8 cellular contexts compared by ENCODE assay signal in the genomic region with DNA sequence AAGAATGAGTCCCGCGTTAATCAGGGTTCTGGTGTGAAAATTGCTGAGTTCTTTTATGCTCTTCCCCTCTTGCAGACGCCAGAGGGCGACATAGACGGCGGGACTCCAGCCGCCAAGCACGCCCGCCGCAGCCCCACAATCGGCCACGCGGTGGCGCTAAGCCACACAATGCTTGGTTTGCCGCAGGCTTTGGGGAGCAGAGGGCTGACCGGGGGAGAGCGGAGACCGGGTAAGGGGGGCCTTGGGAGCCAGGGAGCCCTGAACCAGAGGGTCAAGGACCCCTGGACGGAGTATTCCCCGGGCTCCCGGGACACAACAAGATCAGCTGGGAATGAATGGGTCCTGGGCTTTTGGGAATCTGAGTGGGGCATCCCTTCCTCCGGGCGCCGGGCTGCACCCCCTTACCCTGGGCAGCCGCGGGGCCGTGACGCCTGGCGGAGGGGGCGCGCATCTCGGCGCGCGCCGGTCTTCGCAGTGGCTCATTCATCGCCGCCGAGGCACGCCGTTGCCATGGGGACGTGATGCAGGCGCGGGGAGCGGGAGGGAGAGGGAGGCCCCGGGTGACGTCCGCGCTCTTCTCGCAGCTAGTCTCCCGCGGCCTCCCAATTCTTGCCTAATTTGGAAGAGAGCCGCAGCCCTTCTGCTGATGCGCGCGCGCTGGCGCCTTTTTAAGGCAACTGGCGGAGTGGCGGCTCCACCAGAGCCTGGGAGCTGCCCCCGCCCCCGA. TPM values are rescaled to one million over a fixed set of nuclear protein-coding genes. Genes with fewer than 3 reads are reported as not detected.
A peak's percentile ranks its signal among the peaks of the same experiment; 100 is the strongest.
DNase-seq lines count a peak whose midpoint lies in the region; ATAC-seq and TF ChIP-seq lines count a peak whose summit lies in the region.

No MANE protein-coding gene starts in this region.

- no peaks in the 10 kb centered on the region for H3K36me3 Mint-ChIP-seq in naive B cell

- POLR2A ChIA-PET in Panc1 (lab: Charles Lee) = interaction anchor here (0.7 kb wide), 1 partner anchor 20 kb away, joined by 5 read pairs; no protein-coding TSS in a partner anchor

- H3K27me3 Mint-ChIP-seq in naive B cell = peaks cover 34 to 73% (median 58%) of the 10 kb centered on the region in 3 donors

- H3K79me2 ChIP-seq in Karpas-422 (ENCODE audit: low read length) = no peaks in the 10 kb centered on the region

- H3K36me3 ChIP-seq in Karpas-422 (ENCODE audit: insufficient read depth, low read length) (no peaks in the 10 kb centered on the region), Panc1 (ENCODE audit: control insufficient read depth, insufficient read depth, low read length) (no peaks in the 10 kb centered on the region)

- H3K27ac Mint-ChIP-seq in naive B cell = peak overlapping the region in 5 of 6 donors; percentile 11 to 87 (median 27)

- H3K4me2 ChIP-seq in Karpas-422 (ENCODE audit: low read depth, low read length, poor library complexity, severe bottlenecking) = peak overlapping the region; percentile 68

- H3K27me3 ChIP-seq in Karpas-422 (ENCODE audit: low read length) = no peaks in the 10 kb centered on the region
- H3K27me3 ChIP-seq in Panc1 (ENCODE audit: control insufficient read depth, insufficient read depth, low read length) = peaks cover 24% of the 10 kb centered on the region

- H3K9me3 ChIP-seq in Karpas-422 (ENCODE audit: low read length) (no peaks in the 10 kb centered on the region), Panc1 (ENCODE audit: control insufficient read depth, insufficient read depth, low read depth, low read length) (no peaks in the 10 kb centered on the region)

- BruUV-seq in Panc1 (replicated peaks; lab: Mats Ljungman, UMichigan) = no TSS peak

- no peaks in the 10 kb centered on the region for H3K9me3 Mint-ChIP-seq in naive B cell

- no peak for TF ChIP-seq POLR2A in GM18505 (IDR thresholded peaks at IDR 0.05; ENCODE audit: borderline replicate concordance, extremely low read depth, insufficient read depth, insufficient read length)

- H3K4me3 Mint-ChIP-seq in naive B cell = peak overlapping the region; percentile 27 to 89 (median 83)

- H3K4me3 ChIP-seq in Karpas-422 (ENCODE audit: low read length) = peak overlapping the region; percentile 64
- H3K4me3 ChIP-seq in Panc1 (ENCODE audit: low read depth in 2 of 2, low read length in 2 of 2) = peak overlapping the region; percentile 40 to 54

- no peaks in the 10 kb centered on the region for H3K9me2 ChIP-seq in Karpas-422 (replicated peaks; ENCODE audit: insufficient read depth, low read length)

- intact Hi-C loops in Panc1 (cut with micrococcal nuclease; ENCODE audit: unreplicated experiment) = loop anchor here (1.0 to 2.0 kb wide), 3 partner anchors 22 to 270 kb away; no protein-coding TSS in a partner anchor

- H3K9ac ChIP-seq in Karpas-422 (ENCODE audit: low read length) = peak overlapping the region; percentile 47

- ATAC-seq in GM18505 (IDR thresholded peaks at IDR 0.05; ENCODE audit: unreplicated experiment) (peak; percentile 71), Panc1 (peak; percentile 91), naive B cell (ENCODE audit: low read depth in 2 of 2) (peak; percentile 79 to 82)

- H2AFZ ChIP-seq in Karpas-422 (ENCODE audit: low read length) = 0 out of 2 replicates have a peak overlapping the region, but pooled peaks have one; percentile 54

- TF ChIP-seq CTCF in 22Rv1 (IDR thresholded peaks at IDR 0.05) (peak; percentile 100), Panc1 (IDR thresholded peaks at IDR 0.05) (peak; percentile 100)

- CTCF ChIA-PET in Panc1 (lab: Charles Lee) = interaction anchor here (0.6 to 1.2 kb wide), 3 partner anchors 21 to 138 kb away, joined by 3 to 4 read pairs (median 4); a partner anchor contains a TSS

- H4K20me1 ChIP-seq in Karpas-422 (ENCODE audit: insufficient read depth, low read depth, low read length) = no peaks in the 10 kb centered on the region

- H3K4me1 ChIP-seq in Karpas-422 (ENCODE audit: low read length) (peaks cover 6% of the 10 kb centered on the region), Panc1 (ENCODE audit: control insufficient read depth, insufficient read depth, low read length) (no peaks in the 10 kb centered on the region)

- no peak overlapping the region for H3K27ac ChIP-seq in 22Rv1
- no peak overlapping the region for H3K27ac ChIP-seq in Karpas-422 (ENCODE audit: low read length)
- no peak overlapping the region for H3K27ac ChIP-seq in Panc1 (ENCODE audit: low read length)

- in situ Hi-C loops in Panc1 (cut with HindIII; ENCODE audit: low pct_unique_long_range_greater_than_20kb, low sequenced_read_pairs) = no loop called here

- H3K4me1 Mint-ChIP-seq in naive B cell = peaks cover 3 to 6% (median 4%) of the 10 kb centered on the region in 3 donors

- DNase-seq in Karpas-422 (peak; percentile 95), Panc1 (ENCODE audit: low read depth, low spot score) (no peak), fibroblast of gingiva (ENCODE audit: low read depth) (peak; percentile 92), naive B cell (peak; percentile 88)
- peak; percentile 99 for DNase-seq in activated T-cell treated with anti-CD3 and anti-CD28 coated beads, Interleukin-2, amount 50 U/mL, for 48 hours
- DNase-seq in stimulated activated CD8-positive, alpha-beta memory T cell treated with anti-CD3 and anti-CD28 coated beads, Interleukin-7, amount 100 ng/mL, for 4 hours (ENCODE audit: low read depth in 2 of 2) = peak; percentile 73 to 76

RNA-seq across cellular contexts. Expression of a gene that starts 12.2 kb away (rescaled TPM):
- total RNA-seq in Karpas-422 (2014; rRNA removed; shearing (Covaris generic); ENCODE audit: low replicate concordance) = not detected in 2 replicates
- 0.08 TPM for total RNA-seq in Panc1 (2021; ENCODE audit: unreplicated experiment)
- not detected for polyA plus RNA-seq in Panc1 (2012; ENCODE audit: insufficient read length)
- not detected for polyA plus RNA-seq in naive B cell (ENCODE audit: low read depth in 6 of 6)

RNA-seq across cellular contexts. Expression of a gene that starts 30.0 kb away (rescaled TPM):
- total RNA-seq in Karpas-422 (2014; rRNA removed; shearing (Covaris generic); ENCODE audit: low replicate concordance) = 69.6 and 80.4 TPM in 2 replicates
- total RNA-seq in Panc1 (2021; ENCODE audit: unreplicated experiment) = 158 TPM
- polyA plus RNA-seq in Panc1 (2012; ENCODE audit: insufficient read length) = 139 TPM
- polyA plus RNA-seq in naive B cell (ENCODE audit: low read depth in 6 of 6) = 10 to 100 TPM; 69.1 to 95.1 (median 75.1) TPM

RNA-seq across cellular contexts. Expression of a gene that starts 37.1 kb away (rescaled TPM):
- total RNA-seq in Karpas-422 (2014; rRNA removed; shearing (Covaris generic); ENCODE audit: low replicate concordance) = 0.15 and 0.90 TPM in 2 replicates
- 28.3 TPM for total RNA-seq in Panc1 (2021; ENCODE audit: unreplicated experiment)
- polyA plus RNA-seq in Panc1 (2012; ENCODE audit: insufficient read length) = 31.4 TPM
- polyA plus RNA-seq in naive B cell (ENCODE audit: low read depth in 6 of 6) = 1 to 10 TPM; 1.1 to 3.7 (median 2.4) TPM

RNA-seq across cellular contexts. Expression of a gene that starts 58.1 kb away (rescaled TPM):
- 5.6 and 6.7 TPM in 2 replicates for total RNA-seq in Karpas-422 (2014; rRNA removed; shearing (Covaris generic); ENCODE audit: low replicate concordance)
- 9.1 TPM for total RNA-seq in Panc1 (2021; ENCODE audit: unreplicated experiment)
- polyA plus RNA-seq in Panc1 (2012; ENCODE audit: insufficient read length) = 9.1 TPM
- 1 to 10 TPM; 4.7 to 9.4 (median 5.4) TPM for polyA plus RNA-seq in naive B cell (ENCODE audit: low read depth in 6 of 6)

Comparison
In these comparisons a context has a peak if more than half of its experiments do, and no peak if none do; other contexts are left out.
1. RNA of a gene that starts 37.1 kb away (total RNA-seq): 28.3 TPM in Panc1 (single experiment); 0.15 to 0.90 TPM in Karpas-422; every median in the first group is over 10 times any median in the second.
2. Peak in every context shown above with its lines, with median percentiles within 50 percentile points of each other: ATAC-seq.